ENCODE assay signal across 1 cellular context in genomic region chr6:26193467-26194328, GRCh38.
TF ChIP-seq lines count a peak whose summit lies in the region.

No MANE protein-coding gene starts in this region.

TF ChIP-seq in GM23338, 12 proteins besides CTCF, POLR2A, EP300 and RAD21 (continued from another document):
- TF ChIP-seq, protein P1, sequence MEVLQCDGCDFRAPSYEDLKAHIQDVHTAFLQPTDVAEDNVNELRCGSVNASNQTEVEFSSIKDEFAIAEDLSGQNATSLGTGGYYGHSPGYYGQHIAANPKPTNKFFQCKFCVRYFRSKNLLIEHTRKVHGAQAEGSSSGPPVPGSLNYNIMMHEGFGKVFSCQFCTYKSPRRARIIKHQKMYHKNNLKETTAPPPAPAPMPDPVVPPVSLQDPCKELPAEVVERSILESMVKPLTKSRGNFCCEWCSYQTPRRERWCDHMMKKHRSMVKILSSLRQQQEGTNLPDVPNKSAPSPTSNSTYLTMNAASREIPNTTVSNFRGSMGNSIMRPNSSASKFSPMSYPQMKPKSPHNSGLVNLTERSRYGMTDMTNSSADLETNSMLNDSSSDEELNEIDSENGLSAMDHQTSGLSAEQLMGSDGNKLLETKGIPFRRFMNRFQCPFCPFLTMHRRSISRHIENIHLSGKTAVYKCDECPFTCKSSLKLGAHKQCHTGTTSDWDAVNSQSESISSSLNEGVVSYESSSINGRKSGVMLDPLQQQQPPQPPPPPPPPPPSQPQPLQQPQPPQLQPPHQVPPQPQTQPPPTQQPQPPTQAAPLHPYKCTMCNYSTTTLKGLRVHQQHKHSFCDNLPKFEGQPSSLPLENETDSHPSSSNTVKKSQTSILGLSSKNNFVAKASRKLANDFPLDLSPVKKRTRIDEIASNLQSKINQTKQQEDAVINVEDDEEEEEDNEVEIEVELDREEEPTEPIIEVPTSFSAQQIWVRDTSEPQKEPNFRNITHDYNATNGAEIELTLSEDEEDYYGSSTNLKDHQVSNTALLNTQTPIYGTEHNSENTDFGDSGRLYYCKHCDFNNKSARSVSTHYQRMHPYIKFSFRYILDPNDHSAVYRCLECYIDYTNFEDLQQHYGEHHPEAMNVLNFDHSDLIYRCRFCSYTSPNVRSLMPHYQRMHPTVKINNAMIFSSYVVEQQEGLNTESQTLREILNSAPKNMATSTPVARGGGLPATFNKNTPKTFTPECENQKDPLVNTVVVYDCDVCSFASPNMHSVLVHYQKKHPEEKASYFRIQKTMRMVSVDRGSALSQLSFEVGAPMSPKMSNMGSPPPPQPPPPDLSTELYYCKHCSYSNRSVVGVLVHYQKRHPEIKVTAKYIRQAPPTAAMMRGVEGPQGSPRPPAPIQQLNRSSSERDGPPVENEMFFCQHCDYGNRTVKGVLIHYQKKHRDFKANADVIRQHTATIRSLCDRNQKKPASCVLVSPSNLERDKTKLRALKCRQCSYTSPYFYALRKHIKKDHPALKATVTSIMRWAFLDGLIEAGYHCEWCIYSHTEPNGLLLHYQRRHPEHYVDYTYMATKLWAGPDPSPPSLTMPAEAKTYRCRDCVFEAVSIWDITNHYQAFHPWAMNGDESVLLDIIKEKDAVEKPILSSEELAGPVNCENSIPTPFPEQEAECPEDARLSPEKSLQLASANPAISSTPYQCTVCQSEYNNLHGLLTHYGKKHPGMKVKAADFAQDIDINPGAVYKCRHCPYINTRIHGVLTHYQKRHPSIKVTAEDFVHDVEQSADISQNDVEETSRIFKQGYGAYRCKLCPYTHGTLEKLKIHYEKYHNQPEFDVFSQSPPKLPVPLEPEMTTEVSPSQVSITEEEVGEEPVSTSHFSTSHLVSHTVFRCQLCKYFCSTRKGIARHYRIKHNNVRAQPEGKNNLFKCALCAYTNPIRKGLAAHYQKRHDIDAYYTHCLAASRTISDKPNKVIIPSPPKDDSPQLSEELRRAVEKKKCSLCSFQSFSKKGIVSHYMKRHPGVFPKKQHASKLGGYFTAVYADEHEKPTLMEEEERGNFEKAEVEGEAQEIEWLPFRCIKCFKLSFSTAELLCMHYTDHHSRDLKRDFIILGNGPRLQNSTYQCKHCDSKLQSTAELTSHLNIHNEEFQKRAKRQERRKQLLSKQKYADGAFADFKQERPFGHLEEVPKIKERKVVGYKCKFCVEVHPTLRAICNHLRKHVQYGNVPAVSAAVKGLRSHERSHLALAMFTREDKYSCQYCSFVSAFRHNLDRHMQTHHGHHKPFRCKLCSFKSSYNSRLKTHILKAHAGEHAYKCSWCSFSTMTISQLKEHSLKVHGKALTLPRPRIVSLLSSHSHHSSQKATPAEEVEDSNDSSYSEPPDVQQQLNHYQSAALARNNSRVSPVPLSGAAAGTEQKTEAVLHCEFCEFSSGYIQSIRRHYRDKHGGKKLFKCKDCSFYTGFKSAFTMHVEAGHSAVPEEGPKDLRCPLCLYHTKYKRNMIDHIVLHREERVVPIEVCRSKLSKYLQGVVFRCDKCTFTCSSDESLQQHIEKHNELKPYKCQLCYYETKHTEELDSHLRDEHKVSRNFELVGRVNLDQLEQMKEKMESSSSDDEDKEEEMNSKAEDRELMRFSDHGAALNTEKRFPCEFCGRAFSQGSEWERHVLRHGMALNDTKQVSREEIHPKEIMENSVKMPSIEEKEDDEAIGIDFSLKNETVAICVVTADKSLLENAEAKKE (CRISPR knock-in tag; IDR thresholded peaks at IDR 0.05), result no peak
- TF ChIP-seq EZH2phosphoT487 (IDR thresholded peaks at IDR 0.05; ENCODE audit: unreplicated experiment) (no peak), EZH2 (IDR thresholded peaks at IDR 0.05; ENCODE audit: low read depth, unreplicated experiment) (no peak), ZNF114 (CRISPR knock-in tag; IDR thresholded peaks at IDR 0.05) (no peak), JUNB (IDR thresholded peaks at IDR 0.05; ENCODE audit: unreplicated experiment) (no peak), CREB1 (CRISPR knock-in tag; IDR thresholded peaks at IDR 0.05; ENCODE audit: low read depth) (no peak), NANOG (IDR thresholded peaks at IDR 0.05; ENCODE audit: borderline replicate concordance) (no peak)
- TF ChIP-seq, protein P2, sequence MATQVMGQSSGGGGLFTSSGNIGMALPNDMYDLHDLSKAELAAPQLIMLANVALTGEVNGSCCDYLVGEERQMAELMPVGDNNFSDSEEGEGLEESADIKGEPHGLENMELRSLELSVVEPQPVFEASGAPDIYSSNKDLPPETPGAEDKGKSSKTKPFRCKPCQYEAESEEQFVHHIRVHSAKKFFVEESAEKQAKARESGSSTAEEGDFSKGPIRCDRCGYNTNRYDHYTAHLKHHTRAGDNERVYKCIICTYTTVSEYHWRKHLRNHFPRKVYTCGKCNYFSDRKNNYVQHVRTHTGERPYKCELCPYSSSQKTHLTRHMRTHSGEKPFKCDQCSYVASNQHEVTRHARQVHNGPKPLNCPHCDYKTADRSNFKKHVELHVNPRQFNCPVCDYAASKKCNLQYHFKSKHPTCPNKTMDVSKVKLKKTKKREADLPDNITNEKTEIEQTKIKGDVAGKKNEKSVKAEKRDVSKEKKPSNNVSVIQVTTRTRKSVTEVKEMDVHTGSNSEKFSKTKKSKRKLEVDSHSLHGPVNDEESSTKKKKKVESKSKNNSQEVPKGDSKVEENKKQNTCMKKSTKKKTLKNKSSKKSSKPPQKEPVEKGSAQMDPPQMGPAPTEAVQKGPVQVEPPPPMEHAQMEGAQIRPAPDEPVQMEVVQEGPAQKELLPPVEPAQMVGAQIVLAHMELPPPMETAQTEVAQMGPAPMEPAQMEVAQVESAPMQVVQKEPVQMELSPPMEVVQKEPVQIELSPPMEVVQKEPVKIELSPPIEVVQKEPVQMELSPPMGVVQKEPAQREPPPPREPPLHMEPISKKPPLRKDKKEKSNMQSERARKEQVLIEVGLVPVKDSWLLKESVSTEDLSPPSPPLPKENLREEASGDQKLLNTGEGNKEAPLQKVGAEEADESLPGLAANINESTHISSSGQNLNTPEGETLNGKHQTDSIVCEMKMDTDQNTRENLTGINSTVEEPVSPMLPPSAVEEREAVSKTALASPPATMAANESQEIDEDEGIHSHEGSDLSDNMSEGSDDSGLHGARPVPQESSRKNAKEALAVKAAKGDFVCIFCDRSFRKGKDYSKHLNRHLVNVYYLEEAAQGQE (IDR thresholded peaks at IDR 0.05; ENCODE audit: unreplicated experiment), result no peak
- TF ChIP-seq, protein P3, sequence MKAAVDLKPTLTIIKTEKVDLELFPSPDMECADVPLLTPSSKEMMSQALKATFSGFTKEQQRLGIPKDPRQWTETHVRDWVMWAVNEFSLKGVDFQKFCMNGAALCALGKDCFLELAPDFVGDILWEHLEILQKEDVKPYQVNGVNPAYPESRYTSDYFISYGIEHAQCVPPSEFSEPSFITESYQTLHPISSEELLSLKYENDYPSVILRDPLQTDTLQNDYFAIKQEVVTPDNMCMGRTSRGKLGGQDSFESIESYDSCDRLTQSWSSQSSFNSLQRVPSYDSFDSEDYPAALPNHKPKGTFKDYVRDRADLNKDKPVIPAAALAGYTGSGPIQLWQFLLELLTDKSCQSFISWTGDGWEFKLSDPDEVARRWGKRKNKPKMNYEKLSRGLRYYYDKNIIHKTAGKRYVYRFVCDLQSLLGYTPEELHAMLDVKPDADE (IDR thresholded peaks at IDR 0.05), result no peak
